In the genomic region with DNA sequence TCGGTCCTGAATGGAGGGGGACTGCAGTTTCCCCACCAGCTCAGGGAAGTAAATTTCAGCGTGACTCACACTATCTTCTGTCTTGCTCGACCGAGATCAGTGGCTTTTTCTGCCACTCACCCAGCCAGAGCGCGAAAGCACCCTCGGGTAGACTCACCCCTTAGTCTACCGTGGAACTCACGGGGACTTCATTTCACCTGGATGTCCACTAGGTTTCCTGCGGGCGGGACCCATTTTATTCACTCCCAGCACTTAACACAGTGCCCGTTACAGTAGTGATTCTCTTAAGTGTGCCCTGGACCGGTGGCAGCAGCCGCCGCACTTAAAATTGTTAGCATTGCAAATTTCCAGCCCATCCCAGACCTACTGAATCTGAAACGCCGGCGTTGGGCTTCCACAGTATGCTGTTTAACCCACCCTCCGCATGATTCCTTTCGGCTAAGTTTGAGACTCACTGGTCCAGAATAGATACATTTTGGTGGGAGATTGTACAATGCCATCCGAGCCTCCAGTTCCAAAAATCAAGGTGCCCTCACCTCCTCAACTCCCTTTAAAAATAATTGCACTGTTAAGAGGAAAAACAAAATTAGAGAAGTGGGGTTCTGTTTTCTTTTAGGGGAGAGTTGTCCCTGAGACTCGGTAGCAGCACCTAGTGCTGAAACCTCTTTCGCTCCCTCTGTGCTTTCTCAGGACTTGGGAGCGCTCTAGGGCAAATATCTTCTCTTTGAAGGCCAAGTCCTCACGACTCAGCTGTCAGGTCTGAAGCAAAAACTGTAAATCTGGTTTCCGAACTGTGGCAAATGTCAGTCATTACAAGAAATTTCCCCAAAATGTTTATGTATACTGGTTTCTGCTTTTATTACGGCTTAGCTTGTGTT, we compare ENCODE assay signal across 8 cellular contexts. TPM values are rescaled to one million over a fixed set of nuclear protein-coding genes. Genes with fewer than 3 reads are reported as not detected.
DNase-seq lines count a peak whose midpoint lies in the region; ATAC-seq and TF ChIP-seq lines count a peak whose summit lies in the region.

No MANE protein-coding gene starts in this region.

- H3K27ac Mint-ChIP-seq in activated T-helper 2 cell treated with anti-CD3 and anti-CD28 coated beads, Interferon-gamma antibody, Interleukin-2, Interleukin-4, amounts not matched to agents 10 μg/mL and 5 μg/mL and 100 μg/mL, durations not matched to agents 14 hours and 24 hours and 36 hours: peak overlapping the region; percentile 86

- H3K79me1 ChIP-seq in trophoblast cell (ENCODE audit: low read length): peaks cover 22% of the 10 kb centered on the region

- intact Hi-C loops in A673 (cut with micrococcal nuclease; ENCODE audit: unreplicated experiment) (loop anchor here (2.0 kb wide), 1 partner anchor 49 kb away; no protein-coding TSS in a partner anchor), heart left ventricle (cut with DNase I) (no loop called here)
- intact Hi-C loops in activated T-helper 2 cell treated with anti-CD3 and anti-CD28 coated beads, Interferon-gamma antibody, Interleukin-2, Interleukin-4, amounts not matched to agents 10 μg/mL and 5 μg/mL and 100 μg/mL, durations not matched to agents 14 hours and 24 hours and 36 hours (cut with micrococcal nuclease): loop anchor here (1.0 to 5.0 kb wide), 3 partner anchors 8 to 53 kb away; no protein-coding TSS in a partner anchor

- H2BK12ac ChIP-seq in trophoblast cell (ENCODE audit: low read length): peak overlapping the region; percentile 51

- no peaks in the 10 kb centered on the region for H3K27me3 ChIP-seq in A673 (replicated peaks; ENCODE audit: insufficient read depth, low read depth, low read length, poor library complexity)
- H3K27me3 ChIP-seq in heart left ventricle: no peaks in the 10 kb centered on the region
- no peaks in the 10 kb centered on the region for H3K27me3 ChIP-seq in trophoblast cell (ENCODE audit: insufficient read depth, low read length)

- H3K9ac ChIP-seq in trophoblast cell (ENCODE audit: low read length): peak overlapping the region; percentile 90

- no peak overlapping the region for H3K23ac ChIP-seq in trophoblast cell (ENCODE audit: low read length)

- peak overlapping the region; percentile 91 for H4K12ac ChIP-seq in trophoblast cell (ENCODE audit: low read depth, low read length)

- H3K4me1 Mint-ChIP-seq in activated T-helper 2 cell treated with anti-CD3 and anti-CD28 coated beads, Interferon-gamma antibody, Interleukin-2, Interleukin-4, amounts not matched to agents 10 μg/mL and 5 μg/mL and 100 μg/mL, durations not matched to agents 14 hours and 24 hours and 36 hours (ENCODE audit: low read depth): peaks cover 23% of the 10 kb centered on the region

- peak overlapping the region; percentile 93 for H3K4me3 Mint-ChIP-seq in activated T-helper 2 cell treated with anti-CD3 and anti-CD28 coated beads, Interferon-gamma antibody, Interleukin-2, Interleukin-4, amounts not matched to agents 10 μg/mL and 5 μg/mL and 100 μg/mL, durations not matched to agents 14 hours and 24 hours and 36 hours (ENCODE audit: low read depth)

- H3K14ac ChIP-seq in trophoblast cell (ENCODE audit: low read length): peak overlapping the region; percentile 97

- no peaks in the 10 kb centered on the region for H3K36me3 ChIP-seq in A673 (ENCODE audit: insufficient read depth, low read length, poor library complexity, severe bottlenecking)
- no peaks in the 10 kb centered on the region for H3K36me3 ChIP-seq in heart left ventricle
- no peaks in the 10 kb centered on the region for H3K36me3 ChIP-seq in trophoblast cell (ENCODE audit: control insufficient read depth in 1 of 2, insufficient read depth in 2 of 2, low read length in 2 of 2)

- ATAC-seq in GM18498 (IDR thresholded peaks at IDR 0.05; ENCODE audit: unreplicated experiment) (peak; percentile 66), HG02840 (IDR thresholded peaks at IDR 0.05; ENCODE audit: low FRiP score, unreplicated experiment) (peak; percentile 59), heart left ventricle (peak; percentile 44 to 61 (median 50))

- H3K9me3 ChIP-seq in A673 (ENCODE audit: low read depth, low read length, poor library complexity, severe bottlenecking) (no peaks in the 10 kb centered on the region), heart left ventricle (no peaks in the 10 kb centered on the region), trophoblast cell (ENCODE audit: insufficient read depth, low read depth, low read length) (no peaks in the 10 kb centered on the region)

- H3K27me3 Mint-ChIP-seq in activated T-helper 2 cell treated with anti-CD3 and anti-CD28 coated beads, Interferon-gamma antibody, Interleukin-2, Interleukin-4, amounts not matched to agents 10 μg/mL and 5 μg/mL and 100 μg/mL, durations not matched to agents 14 hours and 24 hours and 36 hours (ENCODE audit: low read depth): peaks cover 55% of the 10 kb centered on the region

- no peaks in the 10 kb centered on the region for H3K36me3 Mint-ChIP-seq in activated T-helper 2 cell treated with anti-CD3 and anti-CD28 coated beads, Interferon-gamma antibody, Interleukin-2, Interleukin-4, amounts not matched to agents 10 μg/mL and 5 μg/mL and 100 μg/mL, durations not matched to agents 14 hours and 24 hours and 36 hours (ENCODE audit: low read depth)

- no peaks in the 10 kb centered on the region for H3K9me3 Mint-ChIP-seq in activated T-helper 2 cell treated with anti-CD3 and anti-CD28 coated beads, Interferon-gamma antibody, Interleukin-2, Interleukin-4, amounts not matched to agents 10 μg/mL and 5 μg/mL and 100 μg/mL, durations not matched to agents 14 hours and 24 hours and 36 hours

- H2BK5ac ChIP-seq in trophoblast cell (ENCODE audit: low read depth, low read length, poor library complexity): peak overlapping the region; percentile 95

- H2BK120ac ChIP-seq in trophoblast cell (ENCODE audit: insufficient read depth, low read length, poor library complexity): peak overlapping the region; percentile 97

- WGBS in heart left ventricle, 4 donors: 10 to 14% (median 12%) methylated on average over 25 to 27 of the region's 27 CpGs
- WGBS in trophoblast cell (ENCODE audit: extremely low coverage, insufficient coverage, insufficient read length): no CpG with 5 or more reads among the region's 27 CpGs

- TF ChIP-seq CTCF in A673 (conservative IDR thresholded peaks at IDR 0.05; ENCODE audit: low read depth, low read length): no peak
- no peak for TF ChIP-seq CTCF in heart left ventricle (IDR thresholded peaks at IDR 0.05)

- peak overlapping the region; percentile 93 for H4K8ac ChIP-seq in trophoblast cell (ENCODE audit: low read depth, low read length)

- H3K79me2 ChIP-seq in trophoblast cell (ENCODE audit: control insufficient read depth, insufficient read depth, low read length, poor library complexity): peaks cover 13% of the 10 kb centered on the region

- CTCF ChIA-PET in A673 (lab: Charles Lee): no interaction called here

- H2AK5ac ChIP-seq in trophoblast cell (ENCODE audit: low read length): peak overlapping the region; percentile 22

- peak overlapping the region; percentile 94 for H3K4me2 ChIP-seq in trophoblast cell (ENCODE audit: low read length)

- H3K4me3 ChIP-seq in A673 (ENCODE audit: low read depth, low read length, poor library complexity, severe bottlenecking) (peak overlapping the region; percentile 75), heart left ventricle (peak overlapping the region; percentile 66 to 91 (median 79)), trophoblast cell (ENCODE audit: low read depth, low read length) (peak overlapping the region; percentile 80)

- peak overlapping the region; percentile 95 for H3K18ac ChIP-seq in trophoblast cell (ENCODE audit: low read length)

- peak overlapping the region; percentile 97 for H4K91ac ChIP-seq in trophoblast cell (ENCODE audit: low read depth, low read length)

- H3K4me1 ChIP-seq in A673 (ENCODE audit: insufficient read depth, low read length, poor library complexity, severe bottlenecking): peaks cover 23% of the 10 kb centered on the region
- peaks cover 0 to 33% (median 15%) of the 10 kb centered on the region in 12 donors for H3K4me1 ChIP-seq in heart left ventricle
- H3K4me1 ChIP-seq in trophoblast cell (ENCODE audit: control insufficient read depth in 1 of 2, insufficient read depth in 2 of 2, low read length in 2 of 2): peaks cover 4 to 6% of the 10 kb centered on the region in 2 experiments

- TF ChIP-seq POLR2A in heart left ventricle (IDR thresholded peaks at IDR 0.05): no peak

- peak overlapping the region; percentile 68 for H3K4ac ChIP-seq in trophoblast cell (ENCODE audit: low read depth, low read length)

- TSS peak; percentile 43 for BruUV-seq in A673 (replicated peaks; lab: Mats Ljungman, UMichigan)

- H3K27ac ChIP-seq in A673 (ENCODE audit: low read depth, low read length, poor library complexity, severe bottlenecking) (peak overlapping the region; percentile 86), heart left ventricle (peak overlapping the region; percentile 76 to 97 (median 93)), trophoblast cell (ENCODE audit: low read depth, low read length) (peak overlapping the region; percentile 91)

- peak; percentile 49 for DNase-seq in A673 (ENCODE audit: low spot score)
- peak; percentile 38 for DNase-seq in NCI-H2029 treated with DMSO at 0.1 percent for 48 hours (lab: John Stamatoyannopoulos, UW)
- DNase-seq in activated T-helper 2 cell treated with anti-CD3 and anti-CD28 coated beads, Interferon-gamma antibody, Interleukin-2, Interleukin-4, amounts not matched to agents 10 μg/mL and 5 μg/mL and 100 μg/mL, durations not matched to agents 14 hours and 24 hours and 36 hours (ENCODE audit: low spot score): peak; percentile 10
- DNase-seq in heart left ventricle: peak in 2 of 5 donors; percentile 36
- peak; percentile 73 to 92 for DNase-seq in trophoblast cell
- DNase-seq in UCSD-AML1 (lab: John Stamatoyannopoulos, UW; ENCODE audit: unreplicated experiment): no peak

- H2AFZ ChIP-seq in trophoblast cell (ENCODE audit: insufficient read depth, low read length, poor library complexity): peak overlapping the region; percentile 85

- POLR2A ChIA-PET in A673 (lab: Charles Lee; ENCODE audit: low non-redundant PET): no interaction called here

RNA-seq across cellular contexts. Expression of gene SMPDL3A, which starts 1.0 kb away (rescaled TPM):
- total RNA-seq in A673 (2021) (10.3 and 12.4 TPM in 2 replicates), heart left ventricle (10 to 100 TPM in 1 of 9 donors, 1 to 10 TPM in 8; 3.5 to 10.4 (median 4.6) TPM)
- 1.3 and 1.6 TPM in 2 replicates for total RNA-seq in activated T-helper 2 cell treated with anti-CD3 and anti-CD28 coated beads, Interferon-gamma antibody, Interleukin-2, Interleukin-4, amounts not matched to agents 10 μg/mL and 5 μg/mL and 100 μg/mL, durations not matched to agents 14 hours and 24 hours and 36 hours
- polyA plus RNA-seq in heart left ventricle: 1 to 10 TPM; 4.1 to 8.1 TPM
- polyA plus RNA-seq in trophoblast cell (2013): 17.2 and 19.3 TPM in 2 replicates

RNA-seq across cellular contexts. Expression of gene FABP7, which starts 10.6 kb away (rescaled TPM):
- total RNA-seq in A673 (2021) (1.2 and 1.4 TPM in 2 replicates), heart left ventricle (under 1 TPM in 1 of 9 donors, not detected in 8; 0.61 TPM)
- total RNA-seq in activated T-helper 2 cell treated with anti-CD3 and anti-CD28 coated beads, Interferon-gamma antibody, Interleukin-2, Interleukin-4, amounts not matched to agents 10 μg/mL and 5 μg/mL and 100 μg/mL, durations not matched to agents 14 hours and 24 hours and 36 hours: not detected in 2 replicates
- polyA plus RNA-seq in heart left ventricle: under 1 TPM in 1 of 2 donors, not detected in 1; 0.17 TPM
- polyA plus RNA-seq in trophoblast cell (2013): 2.8 and 3.3 TPM in 2 replicates

Comparison
In these comparisons a context has a peak if more than half of its experiments do, and no peak if none do; other contexts are left out.
1. intact Hi-C loops: an anchor here in A673 (2.0 kb wide) and activated T-helper 2 cell treated with anti-CD3 and anti-CD28 coated beads, Interferon-gamma antibody, Interleukin-2, Interleukin-4, amounts not matched to agents 10 μg/mL and 5 μg/mL and 100 μg/mL, durations not matched to agents 14 hours and 24 hours and 36 hours (1.0 to 5.0 kb wide); none called in heart left ventricle.